25 cellular contexts compared by ENCODE assay signal in genomic region chr19:1487576-1488281, GRCh38. TPM values are rescaled to one million over a fixed set of nuclear protein-coding genes. Genes with fewer than 3 reads are reported as not detected.
"Had no signal": no experiment of that assay in that cellular context is flagged by ENCODE, and none has a peak within 500 bp of the region (broad histone marks: within the 10 kb centered on the region; RNA-seq: fewer than 3 reads in every experiment).

No MANE protein-coding gene starts in this region.

- FAIRE-seq: bronchial epithelial cell, small intestine had no signal

- H3K9me3 Mint-ChIP-seq: activated CD4-positive, alpha-beta T cell treated with anti-CD3 and anti-CD28 coated beads, Interleukin-2, amount 10 ng/mL, durations not matched to agents 24 days and 14 days; activated naive CD4-positive, alpha-beta T cell treated with anti-CD3 and anti-CD28 coated beads, Interleukin-2, amount 50 U/mL, for 24 hours; dendritic cell treated with granulocyte-macrophage colony-stimulating factor and Interleukin-4, amounts not matched to agents 40 ng/mL and 50 ng/mL, for 4 days; natural killer cell; stimulated activated naive CD8-positive, alpha-beta T cell treated with anti-CD3 and anti-CD28 coated beads, Interleukin-15, amount 100 ng/mL, for 72 hours; T-helper 1 cell treated with Interleukin-12 subunit alpha and Interleukin-12 subunit beta and Interleukin-4 antibody, amounts not matched to agents 30 μg/mL and 1 μg/mL, for 36 hours had no signal

- H3K4me3 ChIP-seq: adrenal gland, gastrocnemius medialis, heart right ventricle, right atrium auricular region, suprapubic skin had no signal

- DNase-seq: activated CD4-positive, alpha-beta T cell treated with anti-CD3 and anti-CD28 coated beads, Interleukin-2, amount 10 ng/mL, durations not matched to agents 24 days and 14 days; activated CD8-positive, alpha-beta memory T cell treated with anti-CD3 and anti-CD28 coated beads, Interleukin-2, amount 50 U/mL, for 48 hours; activated CD8-positive, alpha-beta T cell treated with anti-CD3 and anti-CD28 coated beads, Interleukin-2, amount 10 ng/mL, durations not matched to agents 7 days and 5 days; activated gamma-delta T cell; effector CD8-positive, alpha-beta T cell; gastrocnemius medialis; heart right ventricle; kidney glomerular epithelial cell; natural killer cell; small intestine; stimulated activated CD4-positive, alpha-beta T cell treated with anti-CD3 and anti-CD28 coated beads, Interleukin-4, amount 100 ng/mL, for 1 hour; stimulated activated naive CD8-positive, alpha-beta T cell treated with anti-CD3 and anti-CD28 coated beads, Interleukin-15, amount 100 ng/mL, for 72 hours; trophoblast cell had no signal

- H3K27me3 ChIP-seq: adrenal gland, gastrocnemius medialis, right atrium auricular region, suprapubic skin had no signal

- H3K27ac Mint-ChIP-seq: activated CD4-positive, alpha-beta T cell treated with anti-CD3 and anti-CD28 coated beads, Interleukin-2, amount 10 ng/mL, durations not matched to agents 24 days and 14 days; activated CD8-positive, alpha-beta T cell treated with anti-CD3 and anti-CD28 coated beads, Interleukin-2, amount 10 ng/mL, durations not matched to agents 7 days and 5 days; activated naive CD4-positive, alpha-beta T cell treated with anti-CD3 and anti-CD28 coated beads, Interleukin-2, amount 50 U/mL, for 24 hours; dendritic cell treated with granulocyte-macrophage colony-stimulating factor and Interleukin-4, amounts not matched to agents 40 ng/mL and 50 ng/mL, for 4 days; natural killer cell; progenitor cell of endocrine pancreas; stimulated activated naive CD8-positive, alpha-beta T cell treated with anti-CD3 and anti-CD28 coated beads, Interleukin-15, amount 100 ng/mL, for 72 hours had no signal

- H3K27ac ChIP-seq: adrenal gland, gastrocnemius medialis, heart right ventricle, right atrium auricular region, suprapubic skin had no signal

- H3K27me3 Mint-ChIP-seq: activated naive CD4-positive, alpha-beta T cell treated with anti-CD3 and anti-CD28 coated beads, Interleukin-2, amount 50 U/mL, for 24 hours had no signal

- H3K4me3 Mint-ChIP-seq: activated CD4-positive, alpha-beta T cell treated with anti-CD3 and anti-CD28 coated beads, Interleukin-2, amount 10 ng/mL, durations not matched to agents 24 days and 14 days; activated CD8-positive, alpha-beta T cell treated with anti-CD3 and anti-CD28 coated beads, Interleukin-2, amount 10 ng/mL, durations not matched to agents 7 days and 5 days; activated naive CD4-positive, alpha-beta T cell treated with anti-CD3 and anti-CD28 coated beads, Interleukin-2, amount 50 U/mL, for 24 hours; dendritic cell treated with granulocyte-macrophage colony-stimulating factor and Interleukin-4, amounts not matched to agents 40 ng/mL and 50 ng/mL, for 4 days; natural killer cell; stimulated activated naive CD8-positive, alpha-beta T cell treated with anti-CD3 and anti-CD28 coated beads, Interleukin-15, amount 100 ng/mL, for 72 hours; T-helper 1 cell treated with Interleukin-12 subunit alpha and Interleukin-12 subunit beta and Interleukin-4 antibody, amounts not matched to agents 30 μg/mL and 1 μg/mL, for 36 hours had no signal

- H3K36me3 ChIP-seq: adrenal gland, gastrocnemius medialis, heart right ventricle, right atrium auricular region, suprapubic skin had no signal

- H3K36me3 Mint-ChIP-seq: activated naive CD4-positive, alpha-beta T cell treated with anti-CD3 and anti-CD28 coated beads, Interleukin-2, amount 50 U/mL, for 24 hours; natural killer cell had no signal

- H3K9me3 ChIP-seq: adrenal gland, gastrocnemius medialis, heart right ventricle, right atrium auricular region, suprapubic skin had no signal

- ATAC-seq: activated CD8-positive, alpha-beta T cell treated with anti-CD3 and anti-CD28 coated beads, Interleukin-2, amount 10 ng/mL, durations not matched to agents 7 days and 5 days; esophagus mucosa; gastrocnemius medialis; heart right ventricle; natural killer cell; stimulated activated naive CD8-positive, alpha-beta T cell treated with anti-CD3 and anti-CD28 coated beads, Interleukin-15, amount 100 ng/mL, for 72 hours had no signal

RNA-seq across cellular contexts. Expression of gene ADAMTSL5, which starts 25.1 kb away (rescaled TPM):
- total RNA-seq: cerebellum had no signal

RNA-seq across cellular contexts. Expression of gene PLK5, which starts 36.1 kb away (rescaled TPM):
- total RNA-seq: activated CD4-positive, alpha-beta T cell treated with anti-CD3 and anti-CD28 coated beads, Interleukin-2, amount 10 ng/mL, durations not matched to agents 24 days and 14 days; activated CD8-positive, alpha-beta T cell treated with anti-CD3 and anti-CD28 coated beads, Interleukin-2, amount 10 ng/mL, durations not matched to agents 7 days and 5 days; bronchial epithelial cell; esophagus mucosa; gastrocnemius medialis; liver; mesenteric fat pad; natural killer cell; right atrium auricular region had no signal
